ENCODE assay signal across 1 cellular context in the genomic region with DNA sequence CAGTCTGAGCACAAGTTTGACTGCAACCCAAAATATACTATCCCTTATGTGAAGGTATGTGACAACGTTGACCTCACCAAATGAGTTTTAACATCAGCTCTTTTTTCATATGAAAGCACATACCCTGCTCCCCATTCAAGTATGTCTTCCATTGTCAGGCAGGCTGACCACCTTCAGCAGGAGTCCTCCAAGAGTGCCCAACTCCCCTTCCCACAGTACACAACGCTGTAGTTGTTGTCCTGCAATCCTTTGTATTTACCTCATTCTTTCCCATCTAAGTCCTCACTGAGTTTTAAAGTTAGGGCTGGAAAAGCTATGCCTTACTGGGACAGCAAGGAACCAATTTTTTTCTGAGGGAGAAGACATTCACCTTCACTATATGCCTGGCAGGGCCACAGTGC.
TF ChIP-seq lines count a peak whose summit lies in the region.

No MANE protein-coding gene starts in this region.

TF ChIP-seq in K562, 482 proteins besides CTCF, POLR2A, EP300 and RAD21:
- TF ChIP-seq ZNF41 (CRISPR knock-in tag; conservative IDR thresholded peaks at IDR 0.05) (no peak), SMAD1 (IDR thresholded peaks at IDR 0.05; ENCODE audit: low read depth, low read length, partially characterized antibody) (peak; percentile 51), SNIP1 (IDR thresholded peaks at IDR 0.05; ENCODE audit: low read depth) (no peak), POLR2AphosphoS5 (IDR thresholded peaks at IDR 0.05; ENCODE audit: control insufficient read depth, insufficient read depth, low read depth, low read length) (peak; percentile 75), SUPT5H (IDR thresholded peaks at IDR 0.05) (peak; percentile 62), POLR2G (IDR thresholded peaks at IDR 0.05; ENCODE audit: low read depth, low read length) (peak; percentile 36; the same call in 1 of the 2 replicates), POLR2B (IDR thresholded peaks at IDR 0.05; ENCODE audit: low read depth, partially characterized antibody) (peak; percentile 47), SIRT6 (IDR thresholded peaks at IDR 0.05; ENCODE audit: low read depth, low read length) (no peak), SMAD2 (IDR thresholded peaks at IDR 0.05; ENCODE audit: low read depth, low read length) (no peak)
- TF ChIP-seq, protein P1, sequence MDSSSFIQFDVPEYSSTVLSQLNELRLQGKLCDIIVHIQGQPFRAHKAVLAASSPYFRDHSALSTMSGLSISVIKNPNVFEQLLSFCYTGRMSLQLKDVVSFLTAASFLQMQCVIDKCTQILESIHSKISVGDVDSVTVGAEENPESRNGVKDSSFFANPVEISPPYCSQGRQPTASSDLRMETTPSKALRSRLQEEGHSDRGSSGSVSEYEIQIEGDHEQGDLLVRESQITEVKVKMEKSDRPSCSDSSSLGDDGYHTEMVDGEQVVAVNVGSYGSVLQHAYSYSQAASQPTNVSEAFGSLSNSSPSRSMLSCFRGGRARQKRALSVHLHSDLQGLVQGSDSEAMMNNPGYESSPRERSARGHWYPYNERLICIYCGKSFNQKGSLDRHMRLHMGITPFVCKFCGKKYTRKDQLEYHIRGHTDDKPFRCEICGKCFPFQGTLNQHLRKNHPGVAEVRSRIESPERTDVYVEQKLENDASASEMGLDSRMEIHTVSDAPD (CRISPR knock-in tag; IDR thresholded peaks at IDR 0.05), result no peak
- TF ChIP-seq, protein P2, sequence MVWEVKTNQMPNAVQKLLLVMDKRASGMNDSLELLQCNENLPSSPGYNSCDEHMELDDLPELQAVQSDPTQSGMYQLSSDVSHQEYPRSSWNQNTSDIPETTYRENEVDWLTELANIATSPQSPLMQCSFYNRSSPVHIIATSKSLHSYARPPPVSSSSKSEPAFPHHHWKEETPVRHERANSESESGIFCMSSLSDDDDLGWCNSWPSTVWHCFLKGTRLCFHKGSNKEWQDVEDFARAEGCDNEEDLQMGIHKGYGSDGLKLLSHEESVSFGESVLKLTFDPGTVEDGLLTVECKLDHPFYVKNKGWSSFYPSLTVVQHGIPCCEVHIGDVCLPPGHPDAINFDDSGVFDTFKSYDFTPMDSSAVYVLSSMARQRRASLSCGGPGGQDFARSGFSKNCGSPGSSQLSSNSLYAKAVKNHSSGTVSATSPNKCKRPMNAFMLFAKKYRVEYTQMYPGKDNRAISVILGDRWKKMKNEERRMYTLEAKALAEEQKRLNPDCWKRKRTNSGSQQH (CRISPR knock-in tag; IDR thresholded peaks at IDR 0.05), result peak; percentile 38; the same call in 1 of the 2 replicates
- TF ChIP-seq, protein P3, sequence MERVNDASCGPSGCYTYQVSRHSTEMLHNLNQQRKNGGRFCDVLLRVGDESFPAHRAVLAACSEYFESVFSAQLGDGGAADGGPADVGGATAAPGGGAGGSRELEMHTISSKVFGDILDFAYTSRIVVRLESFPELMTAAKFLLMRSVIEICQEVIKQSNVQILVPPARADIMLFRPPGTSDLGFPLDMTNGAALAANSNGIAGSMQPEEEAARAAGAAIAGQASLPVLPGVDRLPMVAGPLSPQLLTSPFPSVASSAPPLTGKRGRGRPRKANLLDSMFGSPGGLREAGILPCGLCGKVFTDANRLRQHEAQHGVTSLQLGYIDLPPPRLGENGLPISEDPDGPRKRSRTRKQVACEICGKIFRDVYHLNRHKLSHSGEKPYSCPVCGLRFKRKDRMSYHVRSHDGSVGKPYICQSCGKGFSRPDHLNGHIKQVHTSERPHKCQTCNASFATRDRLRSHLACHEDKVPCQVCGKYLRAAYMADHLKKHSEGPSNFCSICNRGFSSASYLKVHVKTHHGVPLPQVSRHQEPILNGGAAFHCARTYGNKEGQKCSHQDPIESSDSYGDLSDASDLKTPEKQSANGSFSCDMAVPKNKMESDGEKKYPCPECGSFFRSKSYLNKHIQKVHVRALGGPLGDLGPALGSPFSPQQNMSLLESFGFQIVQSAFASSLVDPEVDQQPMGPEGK (CRISPR knock-in tag; IDR thresholded peaks at IDR 0.05; ENCODE audit: borderline replicate concordance), result no peak
- TF ChIP-seq, protein P4, sequence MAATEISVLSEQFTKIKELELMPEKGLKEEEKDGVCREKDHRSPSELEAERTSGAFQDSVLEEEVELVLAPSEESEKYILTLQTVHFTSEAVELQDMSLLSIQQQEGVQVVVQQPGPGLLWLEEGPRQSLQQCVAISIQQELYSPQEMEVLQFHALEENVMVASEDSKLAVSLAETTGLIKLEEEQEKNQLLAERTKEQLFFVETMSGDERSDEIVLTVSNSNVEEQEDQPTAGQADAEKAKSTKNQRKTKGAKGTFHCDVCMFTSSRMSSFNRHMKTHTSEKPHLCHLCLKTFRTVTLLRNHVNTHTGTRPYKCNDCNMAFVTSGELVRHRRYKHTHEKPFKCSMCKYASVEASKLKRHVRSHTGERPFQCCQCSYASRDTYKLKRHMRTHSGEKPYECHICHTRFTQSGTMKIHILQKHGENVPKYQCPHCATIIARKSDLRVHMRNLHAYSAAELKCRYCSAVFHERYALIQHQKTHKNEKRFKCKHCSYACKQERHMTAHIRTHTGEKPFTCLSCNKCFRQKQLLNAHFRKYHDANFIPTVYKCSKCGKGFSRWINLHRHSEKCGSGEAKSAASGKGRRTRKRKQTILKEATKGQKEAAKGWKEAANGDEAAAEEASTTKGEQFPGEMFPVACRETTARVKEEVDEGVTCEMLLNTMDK (IDR thresholded peaks at IDR 0.05; ENCODE audit: borderline replicate concordance, insufficient read depth, low read depth, low read length, poor library complexity, severe bottlenecking), result no peak
- TF ChIP-seq, protein P5, sequence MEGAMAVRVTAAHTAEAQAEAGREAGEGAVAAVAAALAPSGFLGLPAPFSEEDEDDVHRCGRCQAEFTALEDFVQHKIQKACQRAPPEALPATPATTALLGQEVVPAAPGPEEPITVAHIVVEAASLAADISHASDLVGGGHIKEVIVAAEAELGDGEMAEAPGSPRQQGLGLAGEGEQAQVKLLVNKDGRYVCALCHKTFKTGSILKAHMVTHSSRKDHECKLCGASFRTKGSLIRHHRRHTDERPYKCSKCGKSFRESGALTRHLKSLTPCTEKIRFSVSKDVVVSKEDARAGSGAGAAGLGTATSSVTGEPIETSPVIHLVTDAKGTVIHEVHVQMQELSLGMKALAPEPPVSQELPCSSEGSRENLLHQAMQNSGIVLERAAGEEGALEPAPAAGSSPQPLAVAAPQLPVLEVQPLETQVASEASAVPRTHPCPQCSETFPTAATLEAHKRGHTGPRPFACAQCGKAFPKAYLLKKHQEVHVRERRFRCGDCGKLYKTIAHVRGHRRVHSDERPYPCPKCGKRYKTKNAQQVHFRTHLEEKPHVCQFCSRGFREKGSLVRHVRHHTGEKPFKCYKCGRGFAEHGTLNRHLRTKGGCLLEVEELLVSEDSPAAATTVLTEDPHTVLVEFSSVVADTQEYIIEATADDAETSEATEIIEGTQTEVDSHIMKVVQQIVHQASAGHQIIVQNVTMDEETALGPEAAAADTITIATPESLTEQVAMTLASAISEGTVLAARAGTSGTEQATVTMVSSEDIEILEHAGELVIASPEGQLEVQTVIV (CRISPR knock-in tag; IDR thresholded peaks at IDR 0.05; ENCODE audit: borderline replicate concordance), result no peak
- TF ChIP-seq, protein P6, sequence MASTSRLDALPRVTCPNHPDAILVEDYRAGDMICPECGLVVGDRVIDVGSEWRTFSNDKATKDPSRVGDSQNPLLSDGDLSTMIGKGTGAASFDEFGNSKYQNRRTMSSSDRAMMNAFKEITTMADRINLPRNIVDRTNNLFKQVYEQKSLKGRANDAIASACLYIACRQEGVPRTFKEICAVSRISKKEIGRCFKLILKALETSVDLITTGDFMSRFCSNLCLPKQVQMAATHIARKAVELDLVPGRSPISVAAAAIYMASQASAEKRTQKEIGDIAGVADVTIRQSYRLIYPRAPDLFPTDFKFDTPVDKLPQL (IDR thresholded peaks at IDR 0.05; ENCODE audit: extremely low read depth, insufficient read length), result no peak
- TF ChIP-seq, protein P7, sequence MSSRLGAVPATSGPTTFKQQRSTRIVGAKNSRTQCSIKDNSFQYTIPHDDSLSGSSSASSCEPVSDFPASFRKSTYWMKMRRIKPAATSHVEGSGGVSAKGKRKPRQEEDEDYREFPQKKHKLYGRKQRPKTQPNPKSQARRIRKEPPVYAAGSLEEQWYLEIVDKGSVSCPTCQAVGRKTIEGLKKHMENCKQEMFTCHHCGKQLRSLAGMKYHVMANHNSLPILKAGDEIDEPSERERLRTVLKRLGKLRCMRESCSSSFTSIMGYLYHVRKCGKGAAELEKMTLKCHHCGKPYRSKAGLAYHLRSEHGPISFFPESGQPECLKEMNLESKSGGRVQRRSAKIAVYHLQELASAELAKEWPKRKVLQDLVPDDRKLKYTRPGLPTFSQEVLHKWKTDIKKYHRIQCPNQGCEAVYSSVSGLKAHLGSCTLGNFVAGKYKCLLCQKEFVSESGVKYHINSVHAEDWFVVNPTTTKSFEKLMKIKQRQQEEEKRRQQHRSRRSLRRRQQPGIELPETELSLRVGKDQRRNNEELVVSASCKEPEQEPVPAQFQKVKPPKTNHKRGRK (tag; IDR thresholded peaks at IDR 0.05), result 0 out of 2 replicates have a peak, but pooled peaks have one; percentile 3
